ENCODE assay signal across 8 cellular contexts in the genomic region with DNA sequence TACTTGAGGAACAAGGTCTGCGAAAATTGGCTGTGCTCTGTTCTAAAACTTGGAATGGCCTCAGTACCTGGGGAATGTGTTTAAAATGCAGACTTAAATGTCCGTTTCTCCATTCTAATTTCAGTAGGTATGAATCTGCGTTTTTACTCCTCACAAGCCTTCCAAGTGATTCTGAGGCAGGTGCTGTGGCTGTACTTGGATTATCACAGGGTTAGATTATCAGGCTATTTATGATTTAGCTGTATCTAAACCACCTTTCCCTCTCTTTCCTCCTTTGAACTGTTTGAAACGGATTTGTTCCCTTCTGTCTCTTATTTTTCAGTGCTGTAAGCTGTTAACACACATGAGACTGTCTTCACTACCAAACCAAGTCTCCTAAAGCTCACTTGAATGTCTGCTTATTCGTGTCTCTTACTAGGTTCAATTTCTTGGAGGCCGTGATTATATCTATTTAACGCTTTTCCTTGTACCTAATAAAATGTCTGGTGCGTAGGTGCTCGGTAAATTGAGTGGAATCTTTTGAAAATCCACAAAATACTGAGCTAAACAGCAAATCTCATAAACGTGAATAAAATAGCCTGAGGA. TPM values are rescaled to one million over a fixed set of nuclear protein-coding genes. Genes with fewer than 3 reads are reported as not detected.
A peak's percentile ranks its signal among the peaks of the same experiment; 100 is the strongest.
DNase-seq lines count a peak whose midpoint lies in the region; ATAC-seq, FAIRE-seq and TF ChIP-seq lines count a peak whose summit lies in the region.

No MANE protein-coding gene starts in this region.

- no peak overlapping the region for H3K27ac Mint-ChIP-seq in naive thymus-derived CD4-positive, alpha-beta T cell
- no peak overlapping the region for H3K27ac Mint-ChIP-seq in HFFc6

- no peaks in the 10 kb centered on the region for H3K9me3 Mint-ChIP-seq in naive thymus-derived CD4-positive, alpha-beta T cell
- no peaks in the 10 kb centered on the region for H3K9me3 Mint-ChIP-seq in HFFc6

- no peaks in the 10 kb centered on the region for H3K9me3 ChIP-seq in BLaER1
- no peaks in the 10 kb centered on the region for H3K9me3 ChIP-seq in colonic mucosa
- H3K9me3 ChIP-seq in naive thymus-derived CD4-positive, alpha-beta T cell (ENCODE audit: control insufficient read depth in 2 of 3, low read length in 3 of 3): no peaks in the 10 kb centered on the region

- H3K4me2 ChIP-seq in BLaER1: peak overlapping the region; percentile 87
- H3K4me2 ChIP-seq in KMS-11: peak overlapping the region; percentile 59

- H3K4me3 ChIP-seq in BLaER1: peak overlapping the region; percentile 75
- no peak overlapping the region for H3K4me3 ChIP-seq in KMS-11 (IDR thresholded peaks at IDR 0.05; ENCODE audit: insufficient read depth, low read depth, low read length)
- peak overlapping the region; percentile 43 for H3K4me3 ChIP-seq in colonic mucosa
- peak overlapping the region; percentile 100 for H3K4me3 ChIP-seq in naive thymus-derived CD4-positive, alpha-beta T cell (ENCODE audit: low read length)

- no peaks in the 10 kb centered on the region for H3K36me3 ChIP-seq in BLaER1
- no peaks in the 10 kb centered on the region for H3K36me3 ChIP-seq in KMS-11 (ENCODE audit: insufficient read depth)
- no peaks in the 10 kb centered on the region for H3K36me3 ChIP-seq in colonic mucosa
- peaks cover 0 to 5% (median 0%) of the 10 kb centered on the region in 3 experiments for H3K36me3 ChIP-seq in naive thymus-derived CD4-positive, alpha-beta T cell (ENCODE audit: control insufficient read depth in 2 of 3, insufficient read depth in 3 of 3, low read length in 3 of 3)

- CTCF ChIA-PET in naive thymus-derived CD4-positive, alpha-beta T cell (lab: Charles Lee): interaction anchor here (0.5 to 2.9 kb wide), 7 partner anchors 9 to 141 kb away, joined by 3 to 19 read pairs (median 4); partner anchors contain the start of genes LYSMD3, MBLAC2 and POLR3G

- H4K20me1 ChIP-seq in BLaER1 (no peaks in the 10 kb centered on the region), KMS-11 (ENCODE audit: insufficient read depth) (no peaks in the 10 kb centered on the region)

- peaks cover 0 to 4% (median 0%) of the 10 kb centered on the region in 5 donors for H3K27me3 Mint-ChIP-seq in naive thymus-derived CD4-positive, alpha-beta T cell
- H3K27me3 Mint-ChIP-seq in HFFc6 (ENCODE audit: insufficient read depth): no peaks in the 10 kb centered on the region; the same call in none of the 2 replicates

- POLR2A ChIA-PET in naive thymus-derived CD4-positive, alpha-beta T cell (lab: Charles Lee): interaction anchor here (0.8 to 3.2 kb wide), 17 partner anchors 9 to 975 kb away, joined by 3 to 49 read pairs (median 7); partner anchors contain the start of genes ARRDC3, LYSMD3, MBLAC2 and POLR3G

- no peaks in the 10 kb centered on the region for H3K27me3 ChIP-seq in BLaER1
- no peaks in the 10 kb centered on the region for H3K27me3 ChIP-seq in KMS-11 (ENCODE audit: insufficient read depth, low read depth)
- no peaks in the 10 kb centered on the region for H3K27me3 ChIP-seq in colonic mucosa
- no peaks in the 10 kb centered on the region for H3K27me3 ChIP-seq in naive thymus-derived CD4-positive, alpha-beta T cell (ENCODE audit: control insufficient read depth in 2 of 2, insufficient read depth in 2 of 2, low read length in 2 of 2)

- TF ChIP-seq CTCF in KMS-11 (conservative IDR thresholded peaks at IDR 0.05; ENCODE audit: low read depth, low read length) (no peak), colonic mucosa (IDR thresholded peaks at IDR 0.05) (no peak), HFFc6 (IDR thresholded peaks at IDR 0.05) (no peak)

- no peak overlapping the region for H3K4me3 Mint-ChIP-seq in naive thymus-derived CD4-positive, alpha-beta T cell
- no peak overlapping the region for H3K4me3 Mint-ChIP-seq in HFFc6

- FAIRE-seq in GM19239 (lab: Jason Lieb, UNC): no peak

- peaks cover 12 to 21% (median 16%) of the 10 kb centered on the region in 7 donors for H3K4me1 Mint-ChIP-seq in naive thymus-derived CD4-positive, alpha-beta T cell
- peaks cover under 1% of the 10 kb centered on the region for H3K4me1 Mint-ChIP-seq in HFFc6 (ENCODE audit: low read depth)

- intact Hi-C loops in colonic mucosa (cut with DNase I): loop anchor here (5.0 kb wide), 1 partner anchor 67 kb away; no protein-coding TSS in a partner anchor
- intact Hi-C loops in naive thymus-derived CD4-positive, alpha-beta T cell (cut with micrococcal nuclease): loop anchor here in 1 of 2 donors (5.0 kb wide), 1 partner anchor 817 kb away; no protein-coding TSS in a partner anchor

- no peak for DNase-seq in colonic mucosa
- no peak for DNase-seq in naive thymus-derived CD4-positive, alpha-beta T cell
- DNase-seq in HFFc6: no peak
- DNase-seq in GM19239 (ENCODE audit: insufficient read length, low spot score): no peak
- no peak for DNase-seq in HPDE6-E6E7 (ENCODE audit: extremely low spot score)
- DNase-seq in stimulated activated CD4-positive, alpha-beta T cell treated with anti-CD3 and anti-CD28 coated beads, Interleukin-12 subunit alpha, Interleukin-12 subunit beta, amount 100 ng/mL, for 4 hours: no peak

- H3K79me2 ChIP-seq in KMS-11 (ENCODE audit: insufficient read depth, low read depth): peaks cover 14% of the 10 kb centered on the region; the same call in 1 of the 2 replicates

- ATAC-seq in naive thymus-derived CD4-positive, alpha-beta T cell: no peak

- peaks cover 8 to 14% (median 9%) of the 10 kb centered on the region in 5 donors for H3K36me3 Mint-ChIP-seq in naive thymus-derived CD4-positive, alpha-beta T cell
- H3K36me3 Mint-ChIP-seq in HFFc6 (ENCODE audit: low read depth): peaks cover 1% of the 10 kb centered on the region; the same call in 1 of the 2 replicates

- H3K4me1 ChIP-seq in BLaER1 (peaks cover 26% of the 10 kb centered on the region), KMS-11 (ENCODE audit: low read depth, poor library complexity, severe bottlenecking) (peaks cover 24% of the 10 kb centered on the region), colonic mucosa (no peaks in the 10 kb centered on the region)
- H3K4me1 ChIP-seq in naive thymus-derived CD4-positive, alpha-beta T cell (ENCODE audit: control insufficient read depth in 2 of 2, insufficient read depth in 2 of 2, low read length in 2 of 2): peaks cover 7 to 13% of the 10 kb centered on the region in 2 donors

- H3K27ac ChIP-seq in BLaER1: peak overlapping the region; percentile 93
- H3K27ac ChIP-seq in KMS-11: peak overlapping the region; percentile 92
- peak overlapping the region; percentile 80 for H3K27ac ChIP-seq in colonic mucosa
- peak overlapping the region; percentile 90 for H3K27ac ChIP-seq in naive thymus-derived CD4-positive, alpha-beta T cell (ENCODE audit: low read depth, low read length)

- peak overlapping the region; percentile 70 for H2AFZ ChIP-seq in KMS-11 (ENCODE audit: low read depth)

- H3K9ac ChIP-seq in BLaER1 (peak overlapping the region; percentile 88), KMS-11 (peak overlapping the region; percentile 94), colonic mucosa (ENCODE audit: low read depth in 2 of 2, low read length in 2 of 2) (peak overlapping the region; percentile 90 to 99)

RNA-seq across cellular contexts. Expression of gene CETN3, which starts 0.7 kb away (rescaled TPM):
- total RNA-seq in colonic mucosa: 10 to 100 TPM; 18.2 to 25.7 TPM
- total RNA-seq in naive thymus-derived CD4-positive, alpha-beta T cell: 10 to 100 TPM in 3 of 5 experiments, 1 to 10 TPM in 2; 4.4 to 31.0 (median 22.1) TPM
- 10 to 100 TPM; 29.3 to 32.7 TPM for polyA plus RNA-seq in naive thymus-derived CD4-positive, alpha-beta T cell
- 10 to 100 TPM; 19.6 to 29.3 (median 24.8) TPM for total RNA-seq in HFFc6 (2021; fragmentation: NEBNext Ultra II Directional; extraction: Animal tissue kit (Norgen Biotek cat#: 25700))
